Comparison of ENCODE assay signal across 8 cellular contexts in the genomic region with DNA sequence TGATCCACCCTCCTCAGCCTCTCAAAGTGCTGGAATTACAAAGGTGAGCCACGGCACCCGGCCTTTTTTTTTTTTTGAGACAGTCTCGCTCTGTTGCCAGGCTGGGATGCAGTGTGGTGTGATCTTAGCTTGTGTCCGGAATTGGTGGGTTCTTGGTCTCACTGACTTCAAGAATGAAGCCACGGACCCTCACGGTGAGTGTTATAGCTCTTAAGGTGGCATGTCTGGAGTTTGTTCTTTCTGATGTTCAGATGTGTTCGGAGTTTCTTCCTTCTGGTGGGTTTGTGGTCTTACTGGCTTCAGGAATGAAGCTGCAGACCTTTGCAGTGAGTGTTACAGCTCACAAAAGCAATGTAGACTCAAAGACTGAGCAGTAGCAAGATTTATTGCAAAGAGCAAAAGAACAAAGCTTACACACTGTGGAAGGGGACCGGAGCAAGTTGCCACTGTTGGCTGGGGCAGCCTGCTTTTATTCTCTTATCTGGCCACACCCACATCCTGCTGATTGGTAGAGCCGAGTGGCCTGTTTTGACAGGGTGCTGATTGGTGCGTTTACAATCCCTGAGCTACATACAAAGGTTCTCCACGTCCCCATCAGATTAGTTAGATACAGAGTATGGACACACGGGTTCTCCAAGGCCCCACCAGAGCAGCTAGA.
DNase-seq lines count a peak whose midpoint lies in the region; ATAC-seq, FAIRE-seq and TF ChIP-seq lines count a peak whose summit lies in the region.
"Not testable (repeated sequence)": the region's sequence is repeated elsewhere in the genome, so short reads cannot be mapped to it uniquely, and the experiment has no call there.

No MANE protein-coding gene starts in this region.

- not testable (repeated sequence) for H3K4me2 ChIP-seq in astrocyte (ENCODE audit: low read length)

- not testable (repeated sequence) for H3K79me2 ChIP-seq in astrocyte (ENCODE audit: insufficient read depth, low read length)

- peaks cover 36% of the 10 kb centered on the region for H3K4me1 ChIP-seq in astrocyte (ENCODE audit: insufficient read depth, low read length)

- not testable (repeated sequence) for H2AFZ ChIP-seq in astrocyte (ENCODE audit: low read depth, low read length)

- H3K9me3 Mint-ChIP-seq in Calu3 (ENCODE audit: low read depth, unreplicated experiment); activated T-cell treated with anti-CD3 and anti-CD28 coated beads, Interleukin-2, amount 50 U/mL, for 72 hours; astrocyte (ENCODE audit: unreplicated experiment): not testable (repeated sequence)
- H3K9me3 Mint-ChIP-seq in activated CD4-positive, alpha-beta T cell treated with anti-CD3 and anti-CD28 coated beads, Interleukin-2, amount 10 ng/mL, durations not matched to agents 24 days and 14 days: peaks cover 13% of the 10 kb centered on the region

- H3K27ac ChIP-seq in 22Rv1: peak overlapping the region; percentile 44
- peak overlapping the region; percentile 39 for H3K27ac ChIP-seq in astrocyte (ENCODE audit: low read depth, low read length)

- DNase-seq in Calu3; astrocyte (ENCODE audit: low read depth): not testable (repeated sequence)
- DNase-seq in RPMI7951 (ENCODE audit: low read depth): peak; percentile 24
- peak; percentile 69 for DNase-seq in activated CD4-positive, alpha-beta T cell treated with anti-CD3 and anti-CD28 coated beads, Interleukin-2, amount 10 ng/mL, durations not matched to agents 24 days and 14 days
- peak; percentile 64 to 76 for DNase-seq in activated T-cell treated with anti-CD3 and anti-CD28 coated beads, Interleukin-2, amount 50 U/mL, for 72 hours
- DNase-seq in glomerular visceral epithelial cell (ENCODE audit: extremely low spot score): peak; percentile 20
- peak; percentile 30 for DNase-seq in posterior vena cava (ENCODE audit: low spot score)

- H3K4me1 Mint-ChIP-seq in Calu3 (ENCODE audit: low read depth, unreplicated experiment) (peaks cover 67% of the 10 kb centered on the region), astrocyte (ENCODE audit: low read depth, unreplicated experiment) (peaks cover 36% of the 10 kb centered on the region)
- H3K4me1 Mint-ChIP-seq in activated CD4-positive, alpha-beta T cell treated with anti-CD3 and anti-CD28 coated beads, Interleukin-2, amount 10 ng/mL, durations not matched to agents 24 days and 14 days: peaks cover 77% of the 10 kb centered on the region
- H3K4me1 Mint-ChIP-seq in activated T-cell treated with anti-CD3 and anti-CD28 coated beads, Interleukin-2, amount 50 U/mL, for 72 hours (ENCODE audit: low read depth): peaks cover 90% of the 10 kb centered on the region

- H3K27me3 Mint-ChIP-seq in Calu3 (ENCODE audit: unreplicated experiment); activated CD4-positive, alpha-beta T cell treated with anti-CD3 and anti-CD28 coated beads, Interleukin-2, amount 10 ng/mL, durations not matched to agents 24 days and 14 days; activated T-cell treated with anti-CD3 and anti-CD28 coated beads, Interleukin-2, amount 50 U/mL, for 72 hours (ENCODE audit: low read depth); astrocyte (ENCODE audit: low read depth, unreplicated experiment): not testable (repeated sequence)

- not testable (repeated sequence) for FAIRE-seq in astrocyte (lab: Jason Lieb, UNC)

- H3K27ac Mint-ChIP-seq in Calu3 (ENCODE audit: unreplicated experiment): peak overlapping the region; percentile 84
- H3K27ac Mint-ChIP-seq in activated CD4-positive, alpha-beta T cell treated with anti-CD3 and anti-CD28 coated beads, Interleukin-2, amount 10 ng/mL, durations not matched to agents 24 days and 14 days: peak overlapping the region; percentile 98
- H3K27ac Mint-ChIP-seq in activated T-cell treated with anti-CD3 and anti-CD28 coated beads, Interleukin-2, amount 50 U/mL, for 72 hours: peak overlapping the region; percentile 98
- H3K27ac Mint-ChIP-seq in astrocyte (ENCODE audit: unreplicated experiment): peak overlapping the region; percentile 5

- not testable (repeated sequence) for H3K27me3 ChIP-seq in astrocyte (ENCODE audit: insufficient read depth, low read length)

- peak in 1 of 2 donors; percentile 8 for ATAC-seq in activated T-cell treated with anti-CD3 and anti-CD28 coated beads, Interleukin-2, amount 50 U/mL, for 72 hours (replicated peaks in 1 of 2)

- H3K9me3 ChIP-seq in astrocyte (ENCODE audit: insufficient read depth, low read depth, low read length): not testable (repeated sequence)

- CTCF ChIA-PET in Calu3 (lab: Charles Lee): interaction anchor here (0.6 to 1.3 kb wide), 3 partner anchors 18 to 1111 kb away, joined by 3 read pairs; no protein-coding TSS in a partner anchor

- intact Hi-C loops in Calu3 (cut with micrococcal nuclease; ENCODE audit: unreplicated experiment) (loop anchor here (2.0 kb wide), 1 partner anchor 72 kb away; a partner anchor contains a TSS), posterior vena cava (cut with DNase I) (loop anchor here in 1 of 2 donors (10.0 kb wide), 1 partner anchor 50 kb away; no protein-coding TSS in a partner anchor)
- intact Hi-C loops in activated CD4-positive, alpha-beta T cell treated with anti-CD3 and anti-CD28 coated beads, Interleukin-2, amount 10 ng/mL, durations not matched to agents 24 days and 14 days (cut with micrococcal nuclease): loop anchor here (10.0 kb wide), 2 partner anchors 320 to 760 kb away; a partner anchor contains a TSS

- H3K4me3 Mint-ChIP-seq in Calu3 (ENCODE audit: low read depth, unreplicated experiment); astrocyte (ENCODE audit: unreplicated experiment): not testable (repeated sequence)
- peak overlapping the region; percentile 54 for H3K4me3 Mint-ChIP-seq in activated CD4-positive, alpha-beta T cell treated with anti-CD3 and anti-CD28 coated beads, Interleukin-2, amount 10 ng/mL, durations not matched to agents 24 days and 14 days
- H3K4me3 Mint-ChIP-seq in activated T-cell treated with anti-CD3 and anti-CD28 coated beads, Interleukin-2, amount 50 U/mL, for 72 hours: peak overlapping the region; percentile 54 to 69

- H4K20me1 ChIP-seq in astrocyte (ENCODE audit: insufficient read depth, low read length): not testable (repeated sequence)

- not testable (repeated sequence) for H3K9ac ChIP-seq in astrocyte (ENCODE audit: low read length)

- not testable (repeated sequence) for TF ChIP-seq CTCF in 22Rv1 (IDR thresholded peaks at IDR 0.05); Calu3 (IDR thresholded peaks at IDR 0.05; ENCODE audit: unreplicated experiment); astrocyte (IDR thresholded peaks at IDR 0.05; ENCODE audit: insufficient read depth, low read depth, low read length)

- TSS peak; percentile 75 for BruUV-seq in Calu3 (replicated peaks; lab: Mats Ljungman, UMichigan)

- H3K36me3 ChIP-seq in astrocyte (ENCODE audit: insufficient read depth, low read length): not testable (repeated sequence)

- not testable (repeated sequence) for H3K4me3 ChIP-seq in astrocyte (ENCODE audit: insufficient read depth, low read depth, low read length)

- H3K36me3 Mint-ChIP-seq in Calu3 (ENCODE audit: insufficient read depth, unreplicated experiment): peaks cover 32% of the 10 kb centered on the region
- H3K36me3 Mint-ChIP-seq in activated CD4-positive, alpha-beta T cell treated with anti-CD3 and anti-CD28 coated beads, Interleukin-2, amount 10 ng/mL, durations not matched to agents 24 days and 14 days (ENCODE audit: low read depth): peaks cover 64% of the 10 kb centered on the region
- H3K36me3 Mint-ChIP-seq in activated T-cell treated with anti-CD3 and anti-CD28 coated beads, Interleukin-2, amount 50 U/mL, for 72 hours (ENCODE audit: insufficient read depth in 2 of 2): peaks cover 21 to 24% of the 10 kb centered on the region in 2 donors
- not testable (repeated sequence) for H3K36me3 Mint-ChIP-seq in astrocyte (ENCODE audit: low read depth, unreplicated experiment)

Comparison
In these comparisons a context has a peak if more than half of its experiments do, and no peak if none do; other contexts are left out.
1. H3K27ac Mint-ChIP-seq: peak in every context shown above with its lines; median percentile 98 in activated CD4-positive, alpha-beta T cell treated with anti-CD3 and anti-CD28 coated beads, Interleukin-2, amount 10 ng/mL, durations not matched to agents 24 days and 14 days; 98 in activated T-cell treated with anti-CD3 and anti-CD28 coated beads, Interleukin-2, amount 50 U/mL, for 72 hours; 84 in Calu3; 5 in astrocyte.